ENCODE assay signal across 22 cellular contexts in genomic region chr16:83652898-83653297, GRCh38.
DNase-seq lines count a peak whose midpoint lies in the region; TF ChIP-seq lines count a peak whose summit lies in the region.
"Had no signal": no experiment of that assay in that cellular context is flagged by ENCODE, and none has a peak within 500 bp of the region (broad histone marks: within the 10 kb centered on the region; RNA-seq: fewer than 3 reads in every experiment).

No MANE protein-coding gene starts in this region.

- H3K4me1 ChIP-seq in GM23248 (ENCODE audit: insufficient read depth) (peaks cover 18% of the 10 kb centered on the region), adrenal gland (replicated peaks in 1 of 2) (no peaks in the 10 kb centered on the region)
- H3K4me1 ChIP-seq: colonic mucosa, gastrocnemius medialis, left ventricle myocardium inferior had no signal

- H3K9me3 ChIP-seq in GM23248 (ENCODE audit: low read depth) (no peaks in the 10 kb centered on the region), adrenal gland (replicated peaks in 1 of 3) (no peaks in the 10 kb centered on the region)
- H3K9me3 ChIP-seq: colonic mucosa, gastrocnemius medialis, left ventricle myocardium inferior had no signal

- no peak overlapping the region for H3K9ac ChIP-seq in GM23248

- H4K20me1 ChIP-seq in GM23248 (ENCODE audit: insufficient read depth), result no peaks in the 10 kb centered on the region

- TF ChIP-seq POLR2A in NB4 (IDR thresholded peaks at IDR 0.05; ENCODE audit: extremely low read depth, insufficient read length) (no peak), adrenal gland (IDR thresholded peaks at IDR 0.05) (no peak)

- peak; percentile 36 for DNase-seq in GM23248
- peak; percentile 49 for DNase-seq in NB4 (ENCODE audit: low read depth)
- peak; percentile 2 for DNase-seq in amniotic epithelial cell (ENCODE audit: low read depth)
- DNase-seq in renal cortical epithelial cell (ENCODE audit: low read depth), result peak; percentile 42
- no peak for DNase-seq in adrenal gland
- no peak for DNase-seq in effector CD8-positive, alpha-beta T cell (lab: John Stamatoyannopoulos, UW)
- no peak for DNase-seq in HK-2 (ENCODE audit: unreplicated experiment)
- DNase-seq: activated CD4-positive, alpha-beta memory T cell treated with anti-CD3 and anti-CD28 coated beads, Interleukin-2, amount 10 ng/mL, durations not matched to agents 7 days and 5 days; activated gamma-delta T cell treated with Interleukin-2 at 50 U/mL for 16 hours; colonic mucosa; effector memory CD8-positive, alpha-beta T cell; gastrocnemius medialis; hippocampal formation; immature natural killer cell; Karpas-422; left ventricle myocardium inferior; naive thymus-derived CD8-positive, alpha-beta T cell; NCI-H2081; stimulated activated CD4-positive, alpha-beta T cell treated with anti-CD3 and anti-CD28 coated beads, Interleukin-4, amount 100 ng/mL, for 4 hours; stimulated activated naive CD4-positive, alpha-beta T cell; T-cell had no signal

- no peak overlapping the region for H3K4me3 ChIP-seq in GM23248
- no peak overlapping the region for H3K4me3 ChIP-seq in NB4 (ENCODE audit: low read depth, low read length)
- H3K4me3 ChIP-seq in adrenal gland, result no peak overlapping the region
- H3K4me3 ChIP-seq: colonic mucosa, gastrocnemius medialis, left ventricle myocardium inferior had no signal

- no peaks in the 10 kb centered on the region for H3K79me2 ChIP-seq in GM23248 (ENCODE audit: insufficient read depth)

- H3K4me2 ChIP-seq in GM23248 (ENCODE audit: unreplicated experiment), result peak overlapping the region; percentile 42

- H2AFZ ChIP-seq in GM23248, result no peak overlapping the region

- TF ChIP-seq CTCF in NB4 (IDR thresholded peaks at IDR 0.05; ENCODE audit: low read depth, low read length), result no peak
- no peak for TF ChIP-seq CTCF in adrenal gland (IDR thresholded peaks at IDR 0.05)

- 56 to 57% methylated on average over 8 of the region's 8 CpGs for WGBS in GM23248 (ENCODE audit: low coverage in 1 of 2, low lambda C conversion rate in 2 of 2, missing lambda C conversion rate in 2 of 2), 2 experiments
- 73 to 78% (median 75%) methylated on average over 7 to 8 of the region's 8 CpGs for WGBS in adrenal gland, 4 donors

- H3K27me3 ChIP-seq in GM23248 (replicated peaks; ENCODE audit: insufficient read depth), result no peaks in the 10 kb centered on the region
- no peaks in the 10 kb centered on the region for H3K27me3 ChIP-seq in adrenal gland
- H3K27me3 ChIP-seq: colonic mucosa, gastrocnemius medialis had no signal

- no peaks in the 10 kb centered on the region for H3K9me2 ChIP-seq in GM23248 (ENCODE audit: insufficient read depth)

- intact Hi-C loops in adrenal gland (cut with DNase I), result no loop called here

- H3K36me3 ChIP-seq in GM23248 (ENCODE audit: low read depth), result no peaks in the 10 kb centered on the region
- H3K36me3 ChIP-seq in adrenal gland (replicated peaks in 1 of 2), result no peaks in the 10 kb centered on the region
- H3K36me3 ChIP-seq: colonic mucosa, gastrocnemius medialis had no signal

- H3K27ac ChIP-seq in GM23248 (no peak overlapping the region), adrenal gland (no peak overlapping the region)
- H3K27ac ChIP-seq: C4-2B, colonic mucosa, gastrocnemius medialis, left ventricle myocardium inferior had no signal

- H3F3A ChIP-seq in GM23248 (ENCODE audit: insufficient read depth), result peaks cover 10% of the 10 kb centered on the region; the same call in 1 of the 2 replicates

- in situ Hi-C loops in GM23248 (cut with MboI), result no loop called here

Comparison
In these comparisons a context has a peak if more than half of its experiments do, and no peak if none do; other contexts are left out.
1. DNase-seq: peak in GM23248 (single experiment), NB4 (single experiment), amniotic epithelial cell (single experiment) and renal cortical epithelial cell (single experiment); none in adrenal gland (0 of 7), effector CD8-positive, alpha-beta T cell (single experiment) and HK-2 (single experiment).